In genomic region chr12:130838284-130838950, GRCh38 we compare ENCODE assay signal across 8 cellular contexts. TPM values are rescaled to one million over a fixed set of nuclear protein-coding genes. Genes with fewer than 3 reads are reported as not detected.
DNase-seq lines count a peak whose midpoint lies in the region; ATAC-seq and TF ChIP-seq lines count a peak whose summit lies in the region.

No MANE protein-coding gene starts in this region.

- H3K9me3 ChIP-seq in SK-N-SH (no peaks in the 10 kb centered on the region), liver (ENCODE audit: control insufficient read depth in 4 of 4, low read length in 3 of 4) (no peaks in the 10 kb centered on the region)

- DNase-seq in Ammon's horn (ENCODE audit: low spot score) (peak; percentile 42), SK-N-SH (no peak), cerebellum (ENCODE audit: low spot score) (peak; percentile 19), substantia nigra (lab: John Stamatoyannopoulos, UW) (peak in 16 of 49 donors; percentile 10 to 87 (median 44))
- DNase-seq in activated CD4-positive, CD25-positive, alpha-beta regulatory T cell (lab: John Stamatoyannopoulos, UW), result no peak

- peaks cover 0 to 13% of the 10 kb centered on the region in 2 experiments; a peak in 1 of 4 replicates for H3K4me1 ChIP-seq in SK-N-SH (ENCODE audit: control insufficient read depth in 1 of 2, insufficient read depth in 2 of 2, low read depth in 1 of 2, low read length in 1 of 2)
- peaks cover 3 to 19% (median 13%) of the 10 kb centered on the region in 4 donors for H3K4me1 ChIP-seq in liver (ENCODE audit: control insufficient read depth in 4 of 4, insufficient read depth in 4 of 4, low read length in 3 of 4)

- peak overlapping the region; percentile 92 for H3K4me2 ChIP-seq in SK-N-SH

- peaks cover 53% of the 10 kb centered on the region for H3K79me2 ChIP-seq in SK-N-SH (ENCODE audit: insufficient read depth)

- no peaks in the 10 kb centered on the region for H3K9me2 ChIP-seq in SK-N-SH

- H3K9ac ChIP-seq in SK-N-SH (peak overlapping the region; percentile 85), liver (ENCODE audit: low read depth in 1 of 2, low read length in 2 of 2) (peak overlapping the region in 1 of 2 donors; percentile 21)

- H3K36me3 ChIP-seq in SK-N-SH (replicated peaks in 1 of 2; ENCODE audit: control insufficient read depth in 1 of 2, insufficient read depth in 2 of 2, low read length in 1 of 2) (no peaks in the 10 kb centered on the region), liver (ENCODE audit: control insufficient read depth in 4 of 4, insufficient read depth in 3 of 4, low read depth in 1 of 4, low read length in 3 of 4) (no peaks in the 10 kb centered on the region)

- H2AFZ ChIP-seq in SK-N-SH (ENCODE audit: low read depth), result peak overlapping the region; percentile 85; the same call in 1 of the 2 replicates

- TF ChIP-seq CTCF in SK-N-SH (IDR thresholded peaks at IDR 0.05) (no peak), liver (IDR thresholded peaks at IDR 0.05; ENCODE audit: low read depth, low read length, missing input control) (no peak)

- peak overlapping the region; percentile 75 to 96 for H3K4me3 ChIP-seq in SK-N-SH (ENCODE audit: low read depth in 2 of 2, low read length in 1 of 2)
- H3K4me3 ChIP-seq in liver (ENCODE audit: low read depth in 1 of 3, low read length in 3 of 3), result peak overlapping the region; percentile 46 to 95 (median 55)

- WGBS in SK-N-SH (ENCODE audit: low lambda C conversion rate), result 13% methylated on average over 14 of the region's 38 CpGs
- 3% methylated on average over 38 of the region's 38 CpGs for WGBS in liver

- CTCF ChIA-PET in SK-N-SH (lab: Yijun Ruan, JAX), result interaction anchor here (0.7 to 5.0 kb wide), 5 partner anchors 13 to 497 kb away, joined by 3 to 25 read pairs (median 3); no protein-coding TSS in a partner anchor

- H3K27ac ChIP-seq in SK-N-SH (ENCODE audit: low read depth in 2 of 2, low read length in 1 of 2), result peak overlapping the region in 1 of 2 experiments; percentile 12; a peak in 2 of 4 replicates
- H3K27ac ChIP-seq in liver (ENCODE audit: low read depth in 1 of 2, low read length in 2 of 2), result peak overlapping the region; percentile 74 to 81
- H3K27ac ChIP-seq in substantia nigra (ENCODE audit: low read depth, low read length, poor library complexity, severe bottlenecking), result peak overlapping the region; percentile 67

- peak; percentile 25 for ATAC-seq in GM19324 (IDR thresholded peaks at IDR 0.05; ENCODE audit: low FRiP score, unreplicated experiment)
- peak; percentile 23 for ATAC-seq in HG03442 (IDR thresholded peaks at IDR 0.05; ENCODE audit: unreplicated experiment)

- POLR2A ChIA-PET in SK-N-SH (lab: Yijun Ruan, JAX), result interaction anchor here (0.8 to 1.4 kb wide), 2 partner anchors 9 to 15 kb away, joined by 4 to 5 read pairs; no protein-coding TSS in a partner anchor

- no peaks in the 10 kb centered on the region for H3K27me3 ChIP-seq in SK-N-SH (ENCODE audit: insufficient read depth)
- H3K27me3 ChIP-seq in liver (ENCODE audit: control insufficient read depth in 4 of 4, insufficient read depth in 4 of 4, low read length in 3 of 4), result no peaks in the 10 kb centered on the region

- peaks cover 5% of the 10 kb centered on the region for H3F3A ChIP-seq in SK-N-SH (replicated peaks; ENCODE audit: insufficient read depth)

- no peak for TF ChIP-seq RAD21 in SK-N-SH (IDR thresholded peaks at IDR 0.05; ENCODE audit: low read length)
- TF ChIP-seq RAD21 in liver (IDR thresholded peaks at IDR 0.05), result peak; percentile 18 to 20

- peaks cover 19% of the 10 kb centered on the region; the same call in 1 of the 2 replicates for H4K20me1 ChIP-seq in SK-N-SH (ENCODE audit: insufficient read depth)

- no peak for TF ChIP-seq EP300 in SK-N-SH (IDR thresholded peaks at IDR 0.05; ENCODE audit: borderline replicate concordance in 1 of 2, low read depth in 1 of 2, low read length in 1 of 2)

TF ChIP-seq in SK-N-SH, 30 proteins besides CTCF, POLR2A, EP300 and RAD21:
- TF ChIP-seq, protein P1, sequence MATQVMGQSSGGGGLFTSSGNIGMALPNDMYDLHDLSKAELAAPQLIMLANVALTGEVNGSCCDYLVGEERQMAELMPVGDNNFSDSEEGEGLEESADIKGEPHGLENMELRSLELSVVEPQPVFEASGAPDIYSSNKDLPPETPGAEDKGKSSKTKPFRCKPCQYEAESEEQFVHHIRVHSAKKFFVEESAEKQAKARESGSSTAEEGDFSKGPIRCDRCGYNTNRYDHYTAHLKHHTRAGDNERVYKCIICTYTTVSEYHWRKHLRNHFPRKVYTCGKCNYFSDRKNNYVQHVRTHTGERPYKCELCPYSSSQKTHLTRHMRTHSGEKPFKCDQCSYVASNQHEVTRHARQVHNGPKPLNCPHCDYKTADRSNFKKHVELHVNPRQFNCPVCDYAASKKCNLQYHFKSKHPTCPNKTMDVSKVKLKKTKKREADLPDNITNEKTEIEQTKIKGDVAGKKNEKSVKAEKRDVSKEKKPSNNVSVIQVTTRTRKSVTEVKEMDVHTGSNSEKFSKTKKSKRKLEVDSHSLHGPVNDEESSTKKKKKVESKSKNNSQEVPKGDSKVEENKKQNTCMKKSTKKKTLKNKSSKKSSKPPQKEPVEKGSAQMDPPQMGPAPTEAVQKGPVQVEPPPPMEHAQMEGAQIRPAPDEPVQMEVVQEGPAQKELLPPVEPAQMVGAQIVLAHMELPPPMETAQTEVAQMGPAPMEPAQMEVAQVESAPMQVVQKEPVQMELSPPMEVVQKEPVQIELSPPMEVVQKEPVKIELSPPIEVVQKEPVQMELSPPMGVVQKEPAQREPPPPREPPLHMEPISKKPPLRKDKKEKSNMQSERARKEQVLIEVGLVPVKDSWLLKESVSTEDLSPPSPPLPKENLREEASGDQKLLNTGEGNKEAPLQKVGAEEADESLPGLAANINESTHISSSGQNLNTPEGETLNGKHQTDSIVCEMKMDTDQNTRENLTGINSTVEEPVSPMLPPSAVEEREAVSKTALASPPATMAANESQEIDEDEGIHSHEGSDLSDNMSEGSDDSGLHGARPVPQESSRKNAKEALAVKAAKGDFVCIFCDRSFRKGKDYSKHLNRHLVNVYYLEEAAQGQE (IDR thresholded peaks at IDR 0.05; ENCODE audit: low read depth, low read length), result no peak
- TF ChIP-seq MXI1 (IDR thresholded peaks at IDR 0.05; ENCODE audit: low read depth, low read length), result peak; percentile 75

TF ChIP-seq in liver, 16 proteins besides CTCF, POLR2A, EP300 and RAD21 (continues in another document):
- peak in 1 of 2 donors; percentile 40 for TF ChIP-seq EGR1 (IDR thresholded peaks at IDR 0.05; ENCODE audit: low read depth in 2 of 2)
- peak; percentile 90 for TF ChIP-seq FOXA1 (IDR thresholded peaks at IDR 0.05)
- TF ChIP-seq NR2F2 (IDR thresholded peaks at IDR 0.05), result no peak
- TF ChIP-seq GABPA (IDR thresholded peaks at IDR 0.05 in 1 of 2, conservative IDR thresholded peaks at IDR 0.05 in 1 of 2), result no peak
- TF ChIP-seq MAX (IDR thresholded peaks at IDR 0.05), result peak; percentile 85
- no peak for TF ChIP-seq ATF3 (IDR thresholded peaks at IDR 0.05)
- peak; percentile 44 to 65 for TF ChIP-seq HNF4A (conservative IDR thresholded peaks at IDR 0.05)
- peak; percentile 81 to 93 for TF ChIP-seq RXRA (IDR thresholded peaks at IDR 0.05)
- no peak for TF ChIP-seq HNF4G (IDR thresholded peaks at IDR 0.05)
- TF ChIP-seq JUND (IDR thresholded peaks at IDR 0.05), result peak in 1 of 2 donors; percentile 43
- peak; percentile 71 for TF ChIP-seq ZBTB33 (IDR thresholded peaks at IDR 0.05)
- peak; percentile 83 for TF ChIP-seq SP1 (IDR thresholded peaks at IDR 0.05)
- peak; percentile 92 for TF ChIP-seq FOXA2 (IDR thresholded peaks at IDR 0.05)
- peak; percentile 64 for TF ChIP-seq YY1 (IDR thresholded peaks at IDR 0.05)

RNA-seq across cellular contexts. Expression of gene STX2, which starts 0.6 kb away (rescaled TPM):
- polyA plus RNA-seq in SK-N-SH (2012; rRNA removed), result 25.1 and 31.7 TPM in 2 replicates
- polyA plus RNA-seq in SK-N-SH (2012; cell fraction: cytosol; rRNA removed), result 30.9 and 36.8 TPM in 2 replicates
- polyA plus RNA-seq in SK-N-SH (2012; cell fraction: nucleus; rRNA removed), result 33.0 and 64.3 TPM in 2 replicates
- 26.5 TPM for total RNA-seq in cerebellum
- 10 to 100 TPM; 11.6 to 13.8 TPM for total RNA-seq in liver
- polyA plus RNA-seq in liver, result 1 to 10 TPM; 4.7 to 6.2 TPM

RNA-seq across cellular contexts. Expression of gene RAN, which starts 33.4 kb away (rescaled TPM):
- polyA plus RNA-seq in SK-N-SH (2012; rRNA removed), result 865 and 950 TPM in 2 replicates
- polyA plus RNA-seq in SK-N-SH (2012; cell fraction: cytosol; rRNA removed), result 1,006 and 1,490 TPM in 2 replicates
- 461 and 695 TPM in 2 replicates for polyA plus RNA-seq in SK-N-SH (2012; cell fraction: nucleus; rRNA removed)
- total RNA-seq in cerebellum, result 245 TPM
- total RNA-seq in liver, result 100 to 1,000 TPM; 102 to 281 TPM
- 100 to 1,000 TPM; 176 to 197 TPM for polyA plus RNA-seq in liver

Comparison
In these comparisons a context has a peak if more than half of its experiments do, and no peak if none do; other contexts are left out.
1. DNase-seq: peak in Ammon's horn (single experiment) and cerebellum (single experiment); none in SK-N-SH (single experiment) and activated CD4-positive, CD25-positive, alpha-beta regulatory T cell (0 of 4).